ENCODE assay signal across 12 cellular contexts in the genomic region with DNA sequence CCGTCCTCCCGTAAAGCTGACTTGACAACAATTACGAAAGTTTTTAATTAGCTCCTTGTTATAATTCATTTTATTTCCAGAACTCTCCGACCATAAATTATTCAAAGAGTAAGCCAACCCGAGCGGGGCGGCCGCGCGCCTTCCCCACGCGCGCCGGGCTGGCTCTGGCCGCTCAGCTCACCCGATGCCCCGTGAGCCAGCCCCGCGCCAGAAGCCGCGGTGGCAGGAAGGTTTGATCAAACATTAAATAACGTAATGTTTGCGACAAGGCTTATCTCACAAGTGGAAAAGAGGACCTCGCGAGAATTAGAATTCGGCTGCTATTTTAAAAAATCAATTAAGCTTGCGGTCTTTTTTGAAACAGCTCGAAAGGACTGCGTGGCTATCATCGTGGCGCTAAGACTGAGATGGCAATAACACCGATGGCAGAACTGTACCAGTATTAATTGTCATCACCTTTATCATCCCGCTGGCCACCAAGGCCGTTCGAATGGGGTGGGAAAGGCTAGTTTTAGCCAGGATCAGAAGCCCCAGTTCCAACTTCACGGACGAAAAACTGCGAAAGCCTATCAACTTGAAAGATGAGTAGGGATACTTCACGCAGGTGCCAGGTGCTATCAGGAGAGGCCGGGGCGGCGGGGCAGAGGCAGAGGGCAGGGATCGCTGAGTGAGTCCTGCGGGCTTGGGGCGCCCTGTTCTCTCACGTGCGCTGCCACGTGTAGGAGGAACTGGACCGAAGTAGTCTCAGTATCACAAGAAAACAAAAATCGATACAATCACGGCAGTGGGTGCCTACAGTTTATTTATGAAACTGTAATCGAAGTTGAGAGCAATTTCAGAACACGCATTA. TPM values are rescaled to one million over a fixed set of nuclear protein-coding genes. Genes with fewer than 3 reads are reported as not detected.
DNase-seq lines count a peak whose midpoint lies in the region; ATAC-seq and TF ChIP-seq lines count a peak whose summit lies in the region.
"Had no signal": no experiment of that assay in that cellular context is flagged by ENCODE, and none has a peak within 500 bp of the region (broad histone marks: within the 10 kb centered on the region; RNA-seq: fewer than 3 reads in every experiment).

No MANE protein-coding gene starts in this region.

- H3K9me3 Mint-ChIP-seq in dendritic cell treated with granulocyte-macrophage colony-stimulating factor and Interleukin-4, amounts not matched to agents 40 ng/mL and 50 ng/mL, for 4 days, result no peaks in the 10 kb centered on the region
- H3K9me3 Mint-ChIP-seq in naive thymus-derived CD4-positive, alpha-beta T cell, result peaks cover 0 to 82% (median 34%) of the 10 kb centered on the region in 11 donors
- H3K9me3 Mint-ChIP-seq in stimulated activated effector memory CD8-positive, alpha-beta T cell treated with anti-CD3 and anti-CD28 coated beads, Interleukin-12 subunit alpha, Interleukin-12 subunit beta, amount 100 ng/mL, for 72 hours, result peaks cover 6% of the 10 kb centered on the region
- H3K9me3 Mint-ChIP-seq: mesothelial cell of epicardium had no signal

- no peak overlapping the region for H3K27ac ChIP-seq in naive thymus-derived CD4-positive, alpha-beta T cell (ENCODE audit: low read depth, low read length)
- H3K27ac ChIP-seq: heart left ventricle had no signal

- POLR2A ChIA-PET in naive thymus-derived CD4-positive, alpha-beta T cell (lab: Charles Lee), result interaction anchor here (1.7 kb wide), 1 partner anchor 10 kb away, joined by 6 read pairs; no protein-coding TSS in a partner anchor

- peaks cover 37% of the 10 kb centered on the region for H3K4me1 Mint-ChIP-seq in dendritic cell treated with granulocyte-macrophage colony-stimulating factor and Interleukin-4, amounts not matched to agents 40 ng/mL and 50 ng/mL, for 4 days (ENCODE audit: low read depth)
- H3K4me1 Mint-ChIP-seq in naive thymus-derived CD4-positive, alpha-beta T cell, result peaks cover 0 to 31% (median 20%) of the 10 kb centered on the region in 7 donors
- peaks cover 12% of the 10 kb centered on the region for H3K4me1 Mint-ChIP-seq in stimulated activated effector memory CD8-positive, alpha-beta T cell treated with anti-CD3 and anti-CD28 coated beads, Interleukin-12 subunit alpha, Interleukin-12 subunit beta, amount 100 ng/mL, for 72 hours

- H3K27me3 ChIP-seq in BE2C, result peaks cover 99% of the 10 kb centered on the region
- H3K27me3 ChIP-seq in naive thymus-derived CD4-positive, alpha-beta T cell (ENCODE audit: control insufficient read depth in 2 of 2, insufficient read depth in 2 of 2, low read length in 2 of 2), result peaks cover 68 to 69% of the 10 kb centered on the region in 2 donors

- no peak overlapping the region for H3K27ac Mint-ChIP-seq in dendritic cell treated with granulocyte-macrophage colony-stimulating factor and Interleukin-4, amounts not matched to agents 40 ng/mL and 50 ng/mL, for 4 days
- peak overlapping the region in 5 of 9 donors; percentile 28 to 52 (median 41) for H3K27ac Mint-ChIP-seq in naive thymus-derived CD4-positive, alpha-beta T cell
- no peak overlapping the region for H3K27ac Mint-ChIP-seq in stimulated activated effector memory CD8-positive, alpha-beta T cell treated with anti-CD3 and anti-CD28 coated beads, Interleukin-12 subunit alpha, Interleukin-12 subunit beta, amount 100 ng/mL, for 72 hours
- H3K27ac Mint-ChIP-seq: mesothelial cell of epicardium had no signal

- no peaks in the 10 kb centered on the region for H3K36me3 ChIP-seq in BE2C
- no peaks in the 10 kb centered on the region for H3K36me3 ChIP-seq in ES-I3 (ENCODE audit: insufficient read depth, low read length)
- H3K36me3 ChIP-seq in naive thymus-derived CD4-positive, alpha-beta T cell (ENCODE audit: control insufficient read depth in 2 of 3, insufficient read depth in 3 of 3, low read length in 3 of 3), result no peaks in the 10 kb centered on the region
- H3K36me3 ChIP-seq: heart left ventricle had no signal

- H3K4me3 ChIP-seq in BE2C (ENCODE audit: low read depth, low read length), result peak overlapping the region; percentile 57
- no peak overlapping the region for H3K4me3 ChIP-seq in naive thymus-derived CD4-positive, alpha-beta T cell (ENCODE audit: low read length)

- intact Hi-C loops in dendritic cell treated with granulocyte-macrophage colony-stimulating factor and Interleukin-4, amounts not matched to agents 40 ng/mL and 50 ng/mL, for 4 days (cut with micrococcal nuclease), result loop anchor here (5.0 kb wide), 1 partner anchor 60 kb away; a partner anchor contains a TSS
- intact Hi-C loops in naive thymus-derived CD4-positive, alpha-beta T cell (cut with micrococcal nuclease), result loop anchor here in 1 of 2 donors (1.0 to 5.0 kb wide), 2 partner anchors 11 to 1745 kb away; a partner anchor contains a TSS

- H3K9me3 ChIP-seq in BE2C, result 0 out of 2 replicates have a peak, but pooled peaks cover 2% of the 10 kb centered on the region
- H3K9me3 ChIP-seq in ES-I3 (ENCODE audit: control insufficient read depth, insufficient read depth, low read length), result no peaks in the 10 kb centered on the region
- H3K9me3 ChIP-seq in naive thymus-derived CD4-positive, alpha-beta T cell (ENCODE audit: control insufficient read depth in 2 of 3, low read length in 3 of 3), result peaks cover 0 to 22% (median 0%) of the 10 kb centered on the region in 3 experiments
- H3K9me3 ChIP-seq: heart left ventricle had no signal

- ATAC-seq in naive thymus-derived CD4-positive, alpha-beta T cell, result no peak
- ATAC-seq in GM18861 (IDR thresholded peaks at IDR 0.05; ENCODE audit: unreplicated experiment), result no peak
- ATAC-seq in stimulated activated effector memory CD8-positive, alpha-beta T cell treated with anti-CD3 and anti-CD28 coated beads, Interleukin-12 subunit alpha, Interleukin-12 subunit beta, amount 100 ng/mL, for 72 hours, result no peak
- ATAC-seq: effector memory CD8-positive, alpha-beta T cell had no signal

- CTCF ChIA-PET in naive thymus-derived CD4-positive, alpha-beta T cell (lab: Charles Lee), result no interaction called here

- peak overlapping the region; percentile 63; the same call in 1 of the 2 replicates for H3K9ac ChIP-seq in ES-I3 (ENCODE audit: low read depth, low read length)

- H3K4me3 Mint-ChIP-seq in dendritic cell treated with granulocyte-macrophage colony-stimulating factor and Interleukin-4, amounts not matched to agents 40 ng/mL and 50 ng/mL, for 4 days, result peak overlapping the region; percentile 39
- peak overlapping the region in 7 of 10 donors; percentile 9 to 41 (median 23) for H3K4me3 Mint-ChIP-seq in naive thymus-derived CD4-positive, alpha-beta T cell
- no peak overlapping the region for H3K4me3 Mint-ChIP-seq in stimulated activated effector memory CD8-positive, alpha-beta T cell treated with anti-CD3 and anti-CD28 coated beads, Interleukin-12 subunit alpha, Interleukin-12 subunit beta, amount 100 ng/mL, for 72 hours
- H3K4me3 Mint-ChIP-seq: mesothelial cell of epicardium had no signal

- peaks cover 87% of the 10 kb centered on the region for H3K27me3 Mint-ChIP-seq in dendritic cell treated with granulocyte-macrophage colony-stimulating factor and Interleukin-4, amounts not matched to agents 40 ng/mL and 50 ng/mL, for 4 days
- H3K27me3 Mint-ChIP-seq in naive thymus-derived CD4-positive, alpha-beta T cell, result peaks cover 77 to 92% (median 83%) of the 10 kb centered on the region in 5 donors

- H3K36me3 Mint-ChIP-seq in dendritic cell treated with granulocyte-macrophage colony-stimulating factor and Interleukin-4, amounts not matched to agents 40 ng/mL and 50 ng/mL, for 4 days (ENCODE audit: low read depth), result no peaks in the 10 kb centered on the region
- peaks cover 0 to 17% (median 0%) of the 10 kb centered on the region in 5 donors for H3K36me3 Mint-ChIP-seq in naive thymus-derived CD4-positive, alpha-beta T cell
- H3K36me3 Mint-ChIP-seq in stimulated activated effector memory CD8-positive, alpha-beta T cell treated with anti-CD3 and anti-CD28 coated beads, Interleukin-12 subunit alpha, Interleukin-12 subunit beta, amount 100 ng/mL, for 72 hours, result peaks cover 22% of the 10 kb centered on the region
- H3K36me3 Mint-ChIP-seq: mesothelial cell of epicardium had no signal

- TF ChIP-seq CTCF in BE2C (IDR thresholded peaks at IDR 0.05; ENCODE audit: low read depth, low read length), result no peak

- no peak for DNase-seq in BE2C
- no peak for DNase-seq in naive thymus-derived CD4-positive, alpha-beta T cell
- DNase-seq in NCI-H748 treated with DMSO at 0.1 percent for 48 hours (lab: John Stamatoyannopoulos, UW), result no peak
- DNase-seq in putamen (ENCODE audit: low spot score), result no peak
- no peak for DNase-seq in stimulated activated effector memory CD8-positive, alpha-beta T cell treated with anti-CD3 and anti-CD28 coated beads, Interleukin-12 subunit alpha, Interleukin-12 subunit beta, amount 100 ng/mL, for 72 hours (ENCODE audit: low spot score in 2 of 2)
- DNase-seq: activated CD4-positive, alpha-beta T cell treated with anti-CD3 and anti-CD28 coated beads, Interleukin-2, amount 50 U/mL, for 1 hour; effector memory CD8-positive, alpha-beta T cell had no signal

- no peaks in the 10 kb centered on the region; the same call in 1 of the 2 replicates for H3K4me1 ChIP-seq in BE2C
- peaks cover 7% of the 10 kb centered on the region; the same call in 1 of the 2 replicates for H3K4me1 ChIP-seq in ES-I3 (ENCODE audit: insufficient read depth, low read length)
- peaks cover 0 to 5% of the 10 kb centered on the region in 2 donors for H3K4me1 ChIP-seq in naive thymus-derived CD4-positive, alpha-beta T cell (ENCODE audit: control insufficient read depth in 2 of 2, insufficient read depth in 2 of 2, low read length in 2 of 2)

RNA-seq across cellular contexts. Expression of a gene that starts 6.4 kb away (rescaled TPM):
- polyA plus RNA-seq in BE2C (2012; ENCODE audit: insufficient read depth, insufficient read length, low read depth), result 0.19 TPM
- total RNA-seq in naive thymus-derived CD4-positive, alpha-beta T cell, result under 1 TPM in 3 of 5 experiments, not detected in 2; 0.08 to 0.22 (median 0.15) TPM
- polyA plus RNA-seq in naive thymus-derived CD4-positive, alpha-beta T cell, result not detected
- total RNA-seq: mesothelial cell of epicardium had no signal
- polyA plus RNA-seq: heart left ventricle had no signal

Comparison
In these comparisons a context has a peak if more than half of its experiments do, and no peak if none do; other contexts are left out.
1. H3K27ac Mint-ChIP-seq: peak in naive thymus-derived CD4-positive, alpha-beta T cell (5 of 9); none in dendritic cell treated with granulocyte-macrophage colony-stimulating factor and Interleukin-4, amounts not matched to agents 40 ng/mL and 50 ng/mL, for 4 days (single experiment) and stimulated activated effector memory CD8-positive, alpha-beta T cell treated with anti-CD3 and anti-CD28 coated beads, Interleukin-12 subunit alpha, Interleukin-12 subunit beta, amount 100 ng/mL, for 72 hours (single experiment).